ENCODE assay signal across 8 cellular contexts in genomic region chr3:179260949-179261765, GRCh38. TPM values are rescaled to one million over a fixed set of nuclear protein-coding genes. Genes with fewer than 3 reads are reported as not detected.
DNase-seq lines count a peak whose midpoint lies in the region; ATAC-seq lines count a peak whose summit lies in the region.

No MANE protein-coding gene starts in this region.

- H3K27ac ChIP-seq in mesodermal cell (ENCODE audit: low read depth, low read length, severe bottlenecking), result no peak overlapping the region

- H3K4me1 ChIP-seq in endocrine pancreas (ENCODE audit: control insufficient read depth, insufficient read depth, low read length), result no peaks in the 10 kb centered on the region
- no peaks in the 10 kb centered on the region for H3K4me1 ChIP-seq in mesodermal cell (ENCODE audit: control insufficient read depth, insufficient read depth, low read length, poor library complexity, severe bottlenecking)

- H3K36me3 ChIP-seq in endocrine pancreas (ENCODE audit: control insufficient read depth, insufficient read depth, low read length), result no peaks in the 10 kb centered on the region
- H3K36me3 ChIP-seq in mesodermal cell (ENCODE audit: control insufficient read depth, insufficient read depth, low read length), result no peaks in the 10 kb centered on the region

- no peaks in the 10 kb centered on the region for H3K9me3 ChIP-seq in endocrine pancreas (ENCODE audit: control insufficient read depth, low read length)
- H3K9me3 ChIP-seq in mesodermal cell (ENCODE audit: control insufficient read depth, low read length), result peaks cover 6% of the 10 kb centered on the region

- WGBS in mesodermal cell (ENCODE audit: insufficient coverage in 2 of 2), 2 experiments, result 24 to 31% methylated on average over 24 to 29 of the region's 71 CpGs

- ATAC-seq in GM18519 (IDR thresholded peaks at IDR 0.05; ENCODE audit: low FRiP score, unreplicated experiment) (peak; percentile 73), HG03039 (IDR thresholded peaks at IDR 0.05; ENCODE audit: unreplicated experiment) (peak; percentile 88)

- H3K4me3 ChIP-seq in endocrine pancreas (ENCODE audit: control insufficient read depth, insufficient read depth, low read length) (peak overlapping the region; percentile 75), mesodermal cell (ENCODE audit: extremely low read depth, insufficient read depth, low read length, poor library complexity, severe bottlenecking) (peak overlapping the region; percentile 43)

- H3K9ac ChIP-seq in endocrine pancreas (ENCODE audit: control insufficient read depth, insufficient read depth, low read length), result peak overlapping the region; percentile 34

- in situ Hi-C loops in ACHN (cut with HindIII; ENCODE audit: low pct_ligation_motif_present, low pct_unique_long_range_greater_than_20kb, low sequenced_read_pairs), result no loop called here

- H3K27me3 ChIP-seq in endocrine pancreas (ENCODE audit: control insufficient read depth, insufficient read depth, low read length), result no peaks in the 10 kb centered on the region

- DNase-seq in ACHN (peak; percentile 75), NCI-H345 (lab: John Stamatoyannopoulos, UW) (peak; percentile 89)
- peak; percentile 40 to 48 for DNase-seq in activated CD8-positive, alpha-beta memory T cell treated with anti-CD3 and anti-CD28 coated beads for 4 hours (ENCODE audit: low read depth in 2 of 2)
- peak; percentile 30 to 55 for DNase-seq in stimulated activated CD8-positive, alpha-beta memory T cell treated with anti-CD3 and anti-CD28 coated beads, Interleukin-15, amount 100 ng/mL, for 4 hours (ENCODE audit: low read depth in 2 of 2)

RNA-seq across cellular contexts. Expression of gene KCNMB3, which starts 10.2 kb away (rescaled TPM):
- 1.0 TPM for polyA plus RNA-seq in mesodermal cell (2013, experiment 1 of 2)
- 1.2 TPM for polyA plus RNA-seq in mesodermal cell (2013, experiment 2 of 2)
